1 cellular context compared by ENCODE assay signal in the genomic region with DNA sequence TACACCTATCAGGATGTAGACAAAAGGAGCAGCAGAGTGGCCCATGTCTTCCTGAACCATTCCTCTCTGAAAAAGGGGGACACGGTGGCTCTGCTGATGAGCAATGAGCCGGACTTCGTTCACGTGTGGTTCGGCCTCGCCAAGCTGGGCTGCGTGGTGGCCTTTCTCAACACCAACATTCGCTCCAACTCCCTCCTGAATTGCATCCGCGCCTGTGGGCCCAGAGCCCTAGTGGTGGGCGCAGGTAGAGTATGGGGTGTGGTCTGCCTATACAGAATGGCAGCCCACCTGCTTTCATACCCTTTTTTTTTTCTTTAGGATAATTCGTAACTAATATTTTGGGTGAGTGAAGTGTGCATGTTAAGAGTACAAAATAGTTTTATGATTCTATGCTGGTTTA.
TF ChIP-seq lines count a peak whose summit lies in the region.

No MANE protein-coding gene starts in this region.

TF ChIP-seq in WTC11, 78 proteins besides CTCF, POLR2A, EP300 and RAD21 (continued from another document):
- TF ChIP-seq, protein P1, sequence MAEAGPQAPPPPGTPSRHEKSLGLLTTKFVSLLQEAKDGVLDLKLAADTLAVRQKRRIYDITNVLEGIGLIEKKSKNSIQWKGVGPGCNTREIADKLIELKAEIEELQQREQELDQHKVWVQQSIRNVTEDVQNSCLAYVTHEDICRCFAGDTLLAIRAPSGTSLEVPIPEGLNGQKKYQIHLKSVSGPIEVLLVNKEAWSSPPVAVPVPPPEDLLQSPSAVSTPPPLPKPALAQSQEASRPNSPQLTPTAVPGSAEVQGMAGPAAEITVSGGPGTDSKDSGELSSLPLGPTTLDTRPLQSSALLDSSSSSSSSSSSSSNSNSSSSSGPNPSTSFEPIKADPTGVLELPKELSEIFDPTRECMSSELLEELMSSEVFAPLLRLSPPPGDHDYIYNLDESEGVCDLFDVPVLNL (CRISPR knock-in tag; IDR thresholded peaks at IDR 0.05; ENCODE audit: borderline replicate concordance, low read depth), result no peak
- TF ChIP-seq ZNF396 (CRISPR knock-in tag; IDR thresholded peaks at IDR 0.05; ENCODE audit: borderline replicate concordance) (no peak), FOXK1 (CRISPR knock-in tag; IDR thresholded peaks at IDR 0.05) (no peak), GTF2I (CRISPR knock-in tag; conservative IDR thresholded peaks at IDR 0.05) (no peak), ZNF423 (CRISPR knock-in tag; IDR thresholded peaks at IDR 0.05) (no peak), CBFB (CRISPR knock-in tag; IDR thresholded peaks at IDR 0.05; ENCODE audit: low read depth) (no peak), NFE2L1 (CRISPR knock-in tag; IDR thresholded peaks at IDR 0.05) (no peak), GRHL2 (CRISPR knock-in tag; IDR thresholded peaks at IDR 0.05; ENCODE audit: insufficient replicate concordance, severe bottlenecking) (no peak), ELF4 (CRISPR knock-in tag; IDR thresholded peaks at IDR 0.05; ENCODE audit: low read depth) (no peak), HMGA2 (CRISPR knock-in tag; IDR thresholded peaks at IDR 0.05) (no peak)
- TF ChIP-seq, protein P2, sequence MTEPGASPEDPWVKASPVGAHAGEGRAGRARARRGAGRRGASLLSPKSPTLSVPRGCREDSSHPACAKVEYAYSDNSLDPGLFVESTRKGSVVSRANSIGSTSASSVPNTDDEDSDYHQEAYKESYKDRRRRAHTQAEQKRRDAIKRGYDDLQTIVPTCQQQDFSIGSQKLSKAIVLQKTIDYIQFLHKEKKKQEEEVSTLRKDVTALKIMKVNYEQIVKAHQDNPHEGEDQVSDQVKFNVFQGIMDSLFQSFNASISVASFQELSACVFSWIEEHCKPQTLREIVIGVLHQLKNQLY (CRISPR knock-in tag; IDR thresholded peaks at IDR 0.05), result no peak
- TF ChIP-seq, protein P3, sequence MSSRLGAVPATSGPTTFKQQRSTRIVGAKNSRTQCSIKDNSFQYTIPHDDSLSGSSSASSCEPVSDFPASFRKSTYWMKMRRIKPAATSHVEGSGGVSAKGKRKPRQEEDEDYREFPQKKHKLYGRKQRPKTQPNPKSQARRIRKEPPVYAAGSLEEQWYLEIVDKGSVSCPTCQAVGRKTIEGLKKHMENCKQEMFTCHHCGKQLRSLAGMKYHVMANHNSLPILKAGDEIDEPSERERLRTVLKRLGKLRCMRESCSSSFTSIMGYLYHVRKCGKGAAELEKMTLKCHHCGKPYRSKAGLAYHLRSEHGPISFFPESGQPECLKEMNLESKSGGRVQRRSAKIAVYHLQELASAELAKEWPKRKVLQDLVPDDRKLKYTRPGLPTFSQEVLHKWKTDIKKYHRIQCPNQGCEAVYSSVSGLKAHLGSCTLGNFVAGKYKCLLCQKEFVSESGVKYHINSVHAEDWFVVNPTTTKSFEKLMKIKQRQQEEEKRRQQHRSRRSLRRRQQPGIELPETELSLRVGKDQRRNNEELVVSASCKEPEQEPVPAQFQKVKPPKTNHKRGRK (CRISPR knock-in tag; IDR thresholded peaks at IDR 0.05; ENCODE audit: borderline replicate concordance), result no peak
- TF ChIP-seq, protein P4, sequence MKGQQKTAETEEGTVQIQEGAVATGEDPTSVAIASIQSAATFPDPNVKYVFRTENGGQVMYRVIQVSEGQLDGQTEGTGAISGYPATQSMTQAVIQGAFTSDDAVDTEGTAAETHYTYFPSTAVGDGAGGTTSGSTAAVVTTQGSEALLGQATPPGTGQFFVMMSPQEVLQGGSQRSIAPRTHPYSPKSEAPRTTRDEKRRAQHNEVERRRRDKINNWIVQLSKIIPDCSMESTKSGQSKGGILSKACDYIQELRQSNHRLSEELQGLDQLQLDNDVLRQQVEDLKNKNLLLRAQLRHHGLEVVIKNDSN (CRISPR knock-in tag; IDR thresholded peaks at IDR 0.05), result no peak
- TF ChIP-seq, protein P5, sequence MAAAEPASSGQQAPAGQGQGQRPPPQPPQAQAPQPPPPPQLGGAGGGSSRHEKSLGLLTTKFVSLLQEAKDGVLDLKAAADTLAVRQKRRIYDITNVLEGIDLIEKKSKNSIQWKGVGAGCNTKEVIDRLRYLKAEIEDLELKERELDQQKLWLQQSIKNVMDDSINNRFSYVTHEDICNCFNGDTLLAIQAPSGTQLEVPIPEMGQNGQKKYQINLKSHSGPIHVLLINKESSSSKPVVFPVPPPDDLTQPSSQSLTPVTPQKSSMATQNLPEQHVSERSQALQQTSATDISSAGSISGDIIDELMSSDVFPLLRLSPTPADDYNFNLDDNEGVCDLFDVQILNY (CRISPR knock-in tag; IDR thresholded peaks at IDR 0.05), result no peak
TF ChIP-seq in WTC11: peak in this region for 0.
